ENCODE assay signal across 32 cellular contexts in the genomic region with DNA sequence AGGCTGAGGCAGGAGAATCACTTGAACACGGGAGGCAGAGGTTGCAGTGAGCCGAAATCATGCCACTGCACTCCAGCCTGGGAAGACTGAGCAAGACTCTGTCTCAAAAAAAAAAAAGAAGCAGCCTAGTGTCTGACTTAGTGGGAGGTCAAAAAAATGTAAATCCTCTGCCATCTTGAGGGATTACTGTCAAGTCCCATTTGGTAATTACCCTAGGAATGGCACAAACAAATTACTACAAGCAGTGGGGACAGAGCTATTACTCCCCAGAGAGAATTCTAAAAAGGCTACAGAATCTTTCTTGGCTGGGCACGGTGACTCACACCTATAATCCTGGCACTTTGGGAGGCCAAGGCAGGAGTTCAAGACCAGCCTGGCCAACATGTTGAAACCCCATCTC. TPM values are rescaled to one million over a fixed set of nuclear protein-coding genes. Genes with fewer than 3 reads are reported as not detected.
"Had no signal": no experiment of that assay in that cellular context is flagged by ENCODE, and none has a peak within 500 bp of the region (broad histone marks: within the 10 kb centered on the region; RNA-seq: fewer than 3 reads in every experiment).

No MANE protein-coding gene starts in this region.

- H3K27me3 Mint-ChIP-seq: type B pancreatic cell had no signal

- H3K36me3 ChIP-seq: breast epithelium, uterus had no signal

- H3K4me1 Mint-ChIP-seq: activated naive CD4-positive, alpha-beta T cell treated with anti-CD3 and anti-CD28 coated beads, Interleukin-2, amount 50 U/mL, for 24 hours; activated T-helper 17 cell treated with anti-CD3 and anti-CD28 coated beads, Interleukin-2, amount 50 U/mL, for 72 hours; stimulated activated memory B cell treated with anti-CD40 and anti-IgM and Interleukin-4, amounts not matched to agents 10 μg/mL and 1 μg/mL and 100 μg/mL, for 72 hours had no signal

- H3K9me3 ChIP-seq: breast epithelium, esophagus muscularis mucosa, left lung, sigmoid colon, uterus had no signal

- H3K4me3 Mint-ChIP-seq: activated CD4-positive, alpha-beta memory T cell treated with anti-CD3 and anti-CD28 coated beads, Interleukin-2, amount 10 ng/mL, durations not matched to agents 7 days and 5 days; activated CD4-positive, alpha-beta T cell treated with anti-CD3 and anti-CD28 coated beads, Interleukin-2, amount 10 ng/mL, durations not matched to agents 7 days and 5 days; activated naive CD4-positive, alpha-beta T cell treated with anti-CD3 and anti-CD28 coated beads, Interleukin-2, amount 50 U/mL, for 24 hours; activated T-cell treated with anti-CD3 and anti-CD28 coated beads, Interleukin-2, amount 50 U/mL, for 24 hours; activated T-helper 17 cell treated with anti-CD3 and anti-CD28 coated beads, Interleukin-2, amount 50 U/mL, for 72 hours; dendritic cell treated with granulocyte-macrophage colony-stimulating factor and Interleukin-4, amounts not matched to agents 40 ng/mL and 50 ng/mL, for 4 days; endodermal cell; natural killer cell; stimulated activated memory B cell treated with anti-CD40 and anti-IgM and Interleukin-4, amounts not matched to agents 10 μg/mL and 1 μg/mL and 100 μg/mL, for 72 hours; stimulated activated naive CD8-positive, alpha-beta T cell treated with anti-CD3 and anti-CD28 coated beads, Interleukin-15, amount 100 ng/mL, for 72 hours; T-helper 1 cell treated with Interleukin-12 subunit alpha and Interleukin-12 subunit beta and Interleukin-4 antibody, amounts not matched to agents 30 μg/mL and 1 μg/mL, for 36 hours; type B pancreatic cell; WTC11 had no signal

- ATAC-seq: activated T-helper 17 cell treated with anti-CD3 and anti-CD28 coated beads, Interleukin-2, amount 50 U/mL, for 72 hours; left lung; natural killer cell; stimulated activated memory B cell treated with anti-CD40 and anti-IgM and Interleukin-4, amounts not matched to agents 10 μg/mL and 1 μg/mL and 100 μg/mL, for 72 hours; stimulated activated naive CD8-positive, alpha-beta T cell treated with anti-CD3 and anti-CD28 coated beads, Interleukin-15, amount 100 ng/mL, for 72 hours; WTC11 had no signal

- H3K27me3 ChIP-seq: breast epithelium, esophagus muscularis mucosa, left lung, sigmoid colon, uterus had no signal

- H3K4me1 ChIP-seq: breast epithelium, uterus had no signal

- H3K36me3 Mint-ChIP-seq: activated naive CD4-positive, alpha-beta T cell treated with anti-CD3 and anti-CD28 coated beads, Interleukin-2, amount 50 U/mL, for 24 hours; natural killer cell; stimulated activated memory B cell treated with anti-CD40 and anti-IgM and Interleukin-4, amounts not matched to agents 10 μg/mL and 1 μg/mL and 100 μg/mL, for 72 hours had no signal

- DNase-seq: activated CD4-positive, alpha-beta memory T cell treated with anti-CD3 and anti-CD28 coated beads, Interleukin-2, amount 10 ng/mL, durations not matched to agents 7 days and 5 days; activated CD4-positive, alpha-beta T cell treated with anti-CD3 and anti-CD28 coated beads for 1 hour; activated CD4-positive, alpha-beta T cell treated with anti-CD3 and anti-CD28 coated beads, Interleukin-2, amount 10 ng/mL, durations not matched to agents 7 days and 5 days; activated CD8-positive, alpha-beta memory T cell treated with anti-CD3 and anti-CD28 coated beads, Interleukin-2, amount 50 U/mL, for 48 hours; activated gamma-delta T cell treated with Interleukin-2 at 50 U/mL for 16 hours; activated T-cell treated with anti-CD3 and anti-CD28 coated beads, Interleukin-2, amount 50 U/mL, for 24 hours; central memory CD4-positive, alpha-beta T cell; endodermal cell; foreskin melanocyte; left lung; mesendoderm; natural killer cell; posterior cingulate gyrus; sigmoid colon; small intestine; stimulated activated CD4-positive, alpha-beta T cell treated with anti-CD3 and anti-CD28 coated beads, Interleukin-1b, Interleukin-23, amount 100 ng/mL, for 48 hours; stimulated activated CD4-positive, alpha-beta T cell treated with anti-CD3 and anti-CD28 coated beads, Interleukin-4, amount 100 ng/mL, for 4 hours; stimulated activated CD8-positive, alpha-beta memory T cell treated with anti-CD3 and anti-CD28 coated beads, Interleukin-4, amount 100 ng/mL, for 48 hours; stimulated activated naive CD8-positive, alpha-beta T cell treated with anti-CD3 and anti-CD28 coated beads, Interleukin-15, amount 100 ng/mL, for 72 hours; substantia nigra; T-helper 9 cell; uterus had no signal

- H3K27ac ChIP-seq: left lung, sigmoid colon, uterus had no signal

- H3K9me3 Mint-ChIP-seq: activated CD4-positive, alpha-beta memory T cell treated with anti-CD3 and anti-CD28 coated beads, Interleukin-2, amount 10 ng/mL, durations not matched to agents 7 days and 5 days; activated CD4-positive, alpha-beta T cell treated with anti-CD3 and anti-CD28 coated beads, Interleukin-2, amount 10 ng/mL, durations not matched to agents 7 days and 5 days; activated naive CD4-positive, alpha-beta T cell treated with anti-CD3 and anti-CD28 coated beads, Interleukin-2, amount 50 U/mL, for 24 hours; activated T-cell treated with anti-CD3 and anti-CD28 coated beads, Interleukin-2, amount 50 U/mL, for 24 hours; activated T-helper 17 cell treated with anti-CD3 and anti-CD28 coated beads, Interleukin-2, amount 50 U/mL, for 72 hours; dendritic cell treated with granulocyte-macrophage colony-stimulating factor and Interleukin-4, amounts not matched to agents 40 ng/mL and 50 ng/mL, for 4 days; endodermal cell; natural killer cell; stimulated activated memory B cell treated with anti-CD40 and anti-IgM and Interleukin-4, amounts not matched to agents 10 μg/mL and 1 μg/mL and 100 μg/mL, for 72 hours; stimulated activated naive CD8-positive, alpha-beta T cell treated with anti-CD3 and anti-CD28 coated beads, Interleukin-15, amount 100 ng/mL, for 72 hours; T-helper 1 cell treated with Interleukin-12 subunit alpha and Interleukin-12 subunit beta and Interleukin-4 antibody, amounts not matched to agents 30 μg/mL and 1 μg/mL, for 36 hours; type B pancreatic cell; WTC11 had no signal

- H3K4me3 ChIP-seq: breast epithelium, esophagus muscularis mucosa, left lung, lung, sigmoid colon, uterus had no signal

- H3K27ac Mint-ChIP-seq: activated CD4-positive, alpha-beta memory T cell treated with anti-CD3 and anti-CD28 coated beads, Interleukin-2, amount 10 ng/mL, durations not matched to agents 7 days and 5 days; activated CD4-positive, alpha-beta T cell treated with anti-CD3 and anti-CD28 coated beads, Interleukin-2, amount 10 ng/mL, durations not matched to agents 7 days and 5 days; activated naive CD4-positive, alpha-beta T cell treated with anti-CD3 and anti-CD28 coated beads, Interleukin-2, amount 50 U/mL, for 24 hours; activated T-cell treated with anti-CD3 and anti-CD28 coated beads, Interleukin-2, amount 50 U/mL, for 24 hours; activated T-helper 17 cell treated with anti-CD3 and anti-CD28 coated beads, Interleukin-2, amount 50 U/mL, for 72 hours; dendritic cell treated with granulocyte-macrophage colony-stimulating factor and Interleukin-4, amounts not matched to agents 40 ng/mL and 50 ng/mL, for 4 days; endodermal cell; natural killer cell; stimulated activated memory B cell treated with anti-CD40 and anti-IgM and Interleukin-4, amounts not matched to agents 10 μg/mL and 1 μg/mL and 100 μg/mL, for 72 hours; T-helper 1 cell treated with Interleukin-12 subunit alpha and Interleukin-12 subunit beta and Interleukin-4 antibody, amounts not matched to agents 30 μg/mL and 1 μg/mL, for 36 hours; type B pancreatic cell had no signal

RNA-seq across cellular contexts. Expression of gene SERPING1, which starts 3.8 kb away (rescaled TPM):
- total RNA-seq: activated T-helper 17 cell treated with anti-CD3 and anti-CD28 coated beads, Interleukin-2, amount 50 U/mL, for 72 hours had no signal

RNA-seq across cellular contexts. Expression of gene YPEL4, which starts 48.4 kb away (rescaled TPM):
- total RNA-seq: endodermal cell had no signal
